8 cellular contexts compared by ENCODE assay signal in genomic region chr4:54232151-54232688, GRCh38. TPM values are rescaled to one million over a fixed set of nuclear protein-coding genes. Genes with fewer than 3 reads are reported as not detected.
DNase-seq lines count a peak whose midpoint lies in the region; ATAC-seq and TF ChIP-seq lines count a peak whose summit lies in the region.

No MANE protein-coding gene starts in this region.

- no peaks in the 10 kb centered on the region for H3K36me3 ChIP-seq in ES-I3 (ENCODE audit: insufficient read depth, low read length)

- no peak for ATAC-seq in WTC11
- no peak for ATAC-seq in right cardiac atrium
- ATAC-seq in GM21825 (IDR thresholded peaks at IDR 0.05; ENCODE audit: unreplicated experiment): no peak
- ATAC-seq in GM21528 (IDR thresholded peaks at IDR 0.05; ENCODE audit: low FRiP score, unreplicated experiment): no peak

- TF ChIP-seq CTCF in WTC11 (IDR thresholded peaks at IDR 0.05): no peak; the same call in 1 of the 2 replicates
- TF ChIP-seq CTCF in retinal pigment epithelial cell (conservative IDR thresholded peaks at IDR 0.05; ENCODE audit: low read depth, low read length): peak; percentile 2

- 2% methylated on average over 36 of the region's 36 CpGs for WGBS in right cardiac atrium

- H3K27me3 ChIP-seq in right cardiac atrium (ENCODE audit: control insufficient read depth, insufficient read depth): no peaks in the 10 kb centered on the region

- no peaks in the 10 kb centered on the region for H3K9me3 Mint-ChIP-seq in WTC11

- peak overlapping the region; percentile 39 for H3K27ac ChIP-seq in right cardiac atrium (ENCODE audit: low read length)

- peak overlapping the region; percentile 82 for H3K4me3 Mint-ChIP-seq in WTC11

- no peak overlapping the region for H3K27ac Mint-ChIP-seq in WTC11

- DNase-seq in WTC11 (ENCODE audit: low spot score) (no peak), right cardiac atrium (peak in 2 of 3 donors; percentile 61 to 68), retinal pigment epithelial cell (ENCODE audit: low read depth) (no peak), KG1 (lab: John Stamatoyannopoulos, UW) (no peak), RPMI8226 (no peak)

- peaks cover 35% of the 10 kb centered on the region for H3K4me1 Mint-ChIP-seq in WTC11

- intact Hi-C loops in right cardiac atrium (cut with DNase I): loop anchor here in 2 of 4 donors (5.0 to 10.0 kb wide), 8 partner anchors 305 to 1997 kb away; no protein-coding TSS in a partner anchor

- no peaks in the 10 kb centered on the region; the same call in 1 of the 2 replicates for H3K36me3 Mint-ChIP-seq in WTC11

- peaks cover 87% of the 10 kb centered on the region for H3K27me3 Mint-ChIP-seq in WTC11 (ENCODE audit: low read depth)

- POLR2A ChIA-PET in WTC11 (lab: Charles Lee): interaction anchor here (0.6 kb wide), 2 partner anchors 136 to 614 kb away, joined by 3 to 6 read pairs; no protein-coding TSS in a partner anchor

- CTCF ChIA-PET in WTC11 (lab: Charles Lee): interaction anchor here (0.6 to 4.2 kb wide), 93 partner anchors 7 to 1520 kb away, joined by 3 to 111 read pairs (median 4); partner anchors contain the start of genes GSX2 and LNX1

- H3K9me3 ChIP-seq in ES-I3 (ENCODE audit: control insufficient read depth, insufficient read depth, low read length) (no peaks in the 10 kb centered on the region), right cardiac atrium (ENCODE audit: control insufficient read depth, low read length) (no peaks in the 10 kb centered on the region)

- H3K4me1 ChIP-seq in ES-I3 (ENCODE audit: insufficient read depth, low read length) (peaks cover 5% of the 10 kb centered on the region; the same call in 1 of the 2 replicates), right cardiac atrium (ENCODE audit: control insufficient read depth, insufficient read depth, low read length) (peaks cover 2% of the 10 kb centered on the region)

- peak overlapping the region; percentile 57; the same call in 1 of the 2 replicates for H3K9ac ChIP-seq in ES-I3 (ENCODE audit: low read depth, low read length)

- H3K4me3 ChIP-seq in right cardiac atrium (ENCODE audit: low read length) (peak overlapping the region; percentile 53), retinal pigment epithelial cell (ENCODE audit: low read length) (peak overlapping the region; percentile 16)

TF ChIP-seq in WTC11, 78 proteins besides CTCF, POLR2A, EP300 and RAD21 (continues in another document):
- TF ChIP-seq ELF4 (CRISPR knock-in tag; IDR thresholded peaks at IDR 0.05; ENCODE audit: low read depth) (no peak), ATF2 (CRISPR knock-in tag; IDR thresholded peaks at IDR 0.05; ENCODE audit: borderline replicate concordance, low read depth) (no peak), NR1H2 (CRISPR knock-in tag; IDR thresholded peaks at IDR 0.05) (no peak), CDX4 (CRISPR knock-in tag; IDR thresholded peaks at IDR 0.05; ENCODE audit: borderline replicate concordance) (no peak), GRHL2 (CRISPR knock-in tag; IDR thresholded peaks at IDR 0.05; ENCODE audit: insufficient replicate concordance, severe bottlenecking) (no peak), HMGXB4 (CRISPR knock-in tag; IDR thresholded peaks at IDR 0.05) (no peak), ZNF671 (CRISPR knock-in tag; IDR thresholded peaks at IDR 0.05) (no peak), E2F4 (CRISPR knock-in tag; IDR thresholded peaks at IDR 0.05; ENCODE audit: borderline replicate concordance, low read depth) (no peak), ATF6 (CRISPR knock-in tag; IDR thresholded peaks at IDR 0.05) (no peak), PRRX2 (CRISPR knock-in tag; IDR thresholded peaks at IDR 0.05) (no peak), GTF2I (CRISPR knock-in tag; conservative IDR thresholded peaks at IDR 0.05) (no peak), CREB1 (CRISPR knock-in tag; IDR thresholded peaks at IDR 0.05) (no peak), TP53 (CRISPR knock-in tag; IDR thresholded peaks at IDR 0.05) (no peak), ZNF232 (CRISPR knock-in tag; IDR thresholded peaks at IDR 0.05) (no peak), ZNF425 (CRISPR knock-in tag; conservative IDR thresholded peaks at IDR 0.05) (no peak), IRF2 (CRISPR knock-in tag; IDR thresholded peaks at IDR 0.05; ENCODE audit: borderline replicate concordance, low read depth) (no peak)

RNA-seq across cellular contexts. Expression of gene PDGFRA, which starts 3.1 kb away (rescaled TPM):
- total RNA-seq in WTC11 (2021): 2.7 to 3.3 TPM (median 2.7 TPM) in 3 replicates
- total RNA-seq in right cardiac atrium: 10 to 100 TPM; 43.7 to 76.7 (median 73.6) TPM
- 15.1 TPM for polyA plus RNA-seq in right cardiac atrium

Comparison
In these comparisons a context has a peak if more than half of its experiments do, and no peak if none do; other contexts are left out.
1. DNase-seq: peak in right cardiac atrium (2 of 3); none in WTC11 (single experiment), retinal pigment epithelial cell (single experiment), KG1 (single experiment) and RPMI8226 (single experiment).
2. RNA of gene PDGFRA, which starts 3.1 kb away (total RNA-seq): 43.7 to 76.7 TPM in right cardiac atrium; 2.7 to 3.3 TPM in WTC11; every median in the first group is over 10 times any median in the second.